ENCODE assay signal across 8 cellular contexts in the genomic region with DNA sequence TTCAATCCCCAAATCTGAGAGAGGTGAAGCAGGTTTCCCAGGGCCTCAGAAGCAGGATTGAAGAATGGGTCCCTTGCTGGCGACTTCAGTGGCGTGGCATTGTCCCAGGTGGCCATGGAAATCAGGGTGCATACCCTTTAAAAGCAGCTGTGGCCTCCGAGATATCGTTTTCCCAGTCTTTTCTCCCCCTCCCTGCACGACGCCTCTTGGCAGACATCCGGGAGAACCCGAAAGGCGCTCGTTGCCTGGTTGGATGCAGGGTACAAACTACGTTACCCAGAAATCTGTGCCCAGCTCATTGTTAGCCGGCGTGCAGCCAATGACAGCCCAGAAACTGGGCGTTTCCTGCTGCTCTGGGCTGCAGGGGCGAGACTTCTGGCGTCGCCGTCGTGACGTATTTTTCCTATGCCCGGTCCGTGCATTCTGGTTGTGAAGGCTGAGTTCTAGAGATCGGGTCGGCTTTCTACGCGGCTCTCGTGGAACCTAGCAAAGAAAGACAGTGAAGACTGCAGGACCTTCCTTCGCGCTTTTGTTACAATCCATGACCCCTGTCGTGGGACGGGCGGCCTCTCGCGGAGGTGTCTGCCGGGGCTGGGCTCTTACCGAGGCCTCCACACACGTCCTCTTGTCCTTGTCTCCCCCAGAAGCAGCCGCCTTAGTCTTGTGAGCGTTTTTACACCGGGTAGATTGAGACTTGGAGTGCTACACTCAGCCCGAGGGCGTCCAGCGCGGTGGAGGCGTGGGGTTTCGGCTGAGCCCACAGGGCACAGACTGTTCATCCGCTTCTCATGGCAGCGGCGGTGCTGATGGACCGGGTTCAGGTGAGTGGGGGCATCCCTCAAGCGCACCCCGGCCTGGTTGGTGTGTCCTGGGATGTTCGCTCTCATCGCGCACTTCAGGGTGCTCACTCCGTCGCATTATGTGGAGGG. TPM values are rescaled to one million over a fixed set of nuclear protein-coding genes. Genes with fewer than 3 reads are reported as not detected.
DNase-seq lines count a peak whose midpoint lies in the region; ATAC-seq, FAIRE-seq and TF ChIP-seq lines count a peak whose summit lies in the region.

A gene (plus strand): TSS at position 395 of the 929 bp plus-strand sequence. CDS start 394 bp downstream, at position 789.

- H3K9me3 ChIP-seq in WERI-Rb-1 (ENCODE audit: severe bottlenecking), result no peaks in the 10 kb centered on the region
- H3K9me3 ChIP-seq in smooth muscle cell (replicated peaks; ENCODE audit: low read depth), result no peaks in the 10 kb centered on the region

- peak within 1 kb of the TSS; percentile 94 for H3K9ac ChIP-seq in smooth muscle cell (ENCODE audit: low read depth)

- peak; percentile 99 for ATAC-seq in GM18520 (IDR thresholded peaks at IDR 0.05; ENCODE audit: unreplicated experiment)
- ATAC-seq in HG03060 (IDR thresholded peaks at IDR 0.05; ENCODE audit: low read depth, unreplicated experiment), result peak; percentile 97

- no peaks in the 10 kb centered on the region for H3F3A ChIP-seq in smooth muscle cell (ENCODE audit: low read depth)

- H3K27me3 Mint-ChIP-seq in immature natural killer cell (ENCODE audit: low read depth in 3 of 3), result peaks cover 2 to 14% (median 11%) of the 10 kb centered on the region in 3 donors

- H3K4me1 ChIP-seq in smooth muscle cell (ENCODE audit: low read depth), result peaks cover 9% of the 10 kb centered on the region

- peaks cover 7 to 54% (median 26%) of the 10 kb centered on the region in 6 donors for H3K9me3 Mint-ChIP-seq in immature natural killer cell

- DNase-seq in NCI-H2107 treated with DMSO at 0.1 percent for 48 hours (lab: John Stamatoyannopoulos, UW; ENCODE audit: unreplicated experiment) (peak; percentile 91), WERI-Rb-1 (peak; percentile 92), bronchial epithelial cell (ENCODE audit: low read depth) (peak; percentile 93), immature natural killer cell (peak; percentile 81 to 84 (median 82)), smooth muscle cell (lab: John Stamatoyannopoulos, UW; ENCODE audit: unreplicated experiment) (peak; percentile 46)

- H3K36me3 Mint-ChIP-seq in immature natural killer cell, result peaks cover 39 to 49% (median 48%) of the 10 kb centered on the region in 3 donors

- 1% methylated on average over 57 of the region's 57 CpGs for whole genome bisulfite sequencing in smooth muscle cell (ENCODE audit: low lambda C conversion rate)

- TF ChIP-seq CTCF in WERI-Rb-1 (IDR thresholded peaks at IDR 0.05; ENCODE audit: low read depth, low read length) (no peak), bronchial epithelial cell (IDR thresholded peaks at IDR 0.05; ENCODE audit: insufficient read depth, low read length, severe bottlenecking) (no peak), smooth muscle cell (IDR thresholded peaks at IDR 0.05; ENCODE audit: borderline replicate concordance, insufficient read depth, poor library complexity, severe bottlenecking) (no peak)

- peaks cover 32 to 35% of the 10 kb centered on the region in 2 donors for H3K4me1 Mint-ChIP-seq in immature natural killer cell

- H3K36me3 ChIP-seq in WERI-Rb-1 (peaks cover 30% of the 10 kb centered on the region), bronchial epithelial cell (ENCODE audit: control insufficient read depth, insufficient read depth, low read length) (peaks cover 10% of the 10 kb centered on the region), smooth muscle cell (ENCODE audit: low read depth) (peaks cover 8% of the 10 kb centered on the region)

- H3K4me2 ChIP-seq in smooth muscle cell, result peak within 1 kb of the TSS; percentile 94

- FAIRE-seq in A204.1 (lab: Jason Lieb, UNC) (peak; percentile 98), bronchial epithelial cell (lab: Jason Lieb, UNC) (peak; percentile 97)

- H3K27me3 ChIP-seq in WERI-Rb-1 (ENCODE audit: insufficient read depth, low read depth, severe bottlenecking), result no peaks in the 10 kb centered on the region
- H3K27me3 ChIP-seq in bronchial epithelial cell (ENCODE audit: control insufficient read depth, insufficient read depth, low read length), result no peaks in the 10 kb centered on the region
- H3K27me3 ChIP-seq in smooth muscle cell (ENCODE audit: low read depth), result no peaks in the 10 kb centered on the region

- peak within 1 kb of the TSS; percentile 90 to 97 (median 94) for H3K27ac Mint-ChIP-seq in immature natural killer cell

- peak within 1 kb of the TSS; percentile 89 for H3K4me3 ChIP-seq in WERI-Rb-1 (ENCODE audit: low read depth, low read length)
- H3K4me3 ChIP-seq in bronchial epithelial cell (ENCODE audit: low read depth, low read length), result peak within 1 kb of the TSS; percentile 92
- peak within 1 kb of the TSS; percentile 80 for H3K4me3 ChIP-seq in smooth muscle cell

- peak within 1 kb of the TSS; percentile 90 for H2AFZ ChIP-seq in smooth muscle cell (ENCODE audit: low read depth)

- H3K4me3 Mint-ChIP-seq in immature natural killer cell, result peak within 1 kb of the TSS; percentile 93 to 96 (median 96)

- H3K27ac ChIP-seq in WERI-Rb-1 (peak within 1 kb of the TSS; percentile 69), smooth muscle cell (ENCODE audit: low read depth) (peak within 1 kb of the TSS; percentile 83)

- H4K20me1 ChIP-seq in smooth muscle cell (ENCODE audit: low read depth), result no peaks in the 10 kb centered on the region

- H3K79me2 ChIP-seq in smooth muscle cell (ENCODE audit: low read depth), result peaks cover 26% of the 10 kb centered on the region

RNA-seq across cellular contexts. Expression of the gene that starts here (rescaled TPM):
- total RNA-seq in bronchial epithelial cell (12.7 and 13.7 TPM in 2 replicates), smooth muscle cell (6.8 and 9.6 TPM in 2 replicates)
- polyA plus RNA-seq in immature natural killer cell (1 to 10 TPM; 1.2 to 3.7 (median 2.0) TPM), smooth muscle cell (3.5 and 3.9 TPM in 2 replicates)

Comparison
In these comparisons a context has a peak if more than half of its experiments do, and no peak if none do; other contexts are left out.
1. Peak in every context shown above with its lines: DNase-seq, ATAC-seq, H3K4me3 ChIP-seq and H3K27ac ChIP-seq.